ENCODE assay signal across 28 cellular contexts in the genomic region with DNA sequence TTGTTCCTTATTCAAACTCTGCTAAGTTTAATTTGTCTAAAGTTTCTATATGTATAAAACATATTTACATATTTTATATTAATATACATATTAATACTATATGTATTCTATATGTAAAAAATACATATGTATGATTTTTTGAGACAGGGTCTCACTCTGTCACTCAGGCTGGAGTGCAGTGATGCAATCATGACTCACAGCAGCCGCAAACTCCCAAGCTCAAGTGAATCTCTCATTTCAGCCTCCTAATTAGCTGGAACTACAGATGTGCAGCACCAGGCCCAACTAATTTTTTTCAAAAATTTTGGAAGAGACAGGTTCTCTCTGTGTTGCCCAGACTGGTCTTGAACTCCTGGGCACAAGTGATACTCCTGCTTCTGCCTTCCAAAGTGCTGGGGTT.
DNase-seq lines count a peak whose midpoint lies in the region; ATAC-seq and TF ChIP-seq lines count a peak whose summit lies in the region.
"Had no signal": no experiment of that assay in that cellular context is flagged by ENCODE, and none has a peak within 500 bp of the region (broad histone marks: within the 10 kb centered on the region; RNA-seq: fewer than 3 reads in every experiment).

No MANE protein-coding gene starts in this region.

- H3K4me3 ChIP-seq in brain microvascular endothelial cell (ENCODE audit: low read depth, low read length) (no peak overlapping the region), transverse colon (no peak overlapping the region), testis (no peak overlapping the region)
- H3K4me3 ChIP-seq: body of pancreas, coronary artery, heart right ventricle, mucosa of descending colon, neural progenitor cell, Peyer's patch, spleen had no signal

- H3K27me3 ChIP-seq in brain microvascular endothelial cell (replicated peaks) (no peaks in the 10 kb centered on the region), transverse colon (no peaks in the 10 kb centered on the region), testis (no peaks in the 10 kb centered on the region)
- H3K27me3 ChIP-seq: body of pancreas, heart right ventricle, neural progenitor cell, Peyer's patch, spleen had no signal

- H3K27ac ChIP-seq in brain microvascular endothelial cell = no peak overlapping the region
- no peak overlapping the region for H3K27ac ChIP-seq in transverse colon
- no peak overlapping the region for H3K27ac ChIP-seq in testis
- H3K27ac ChIP-seq: 22Rv1, body of pancreas, coronary artery, heart right ventricle, neural progenitor cell, Peyer's patch, spleen had no signal

- no peak for TF ChIP-seq CTCF in brain microvascular endothelial cell (IDR thresholded peaks at IDR 0.05; ENCODE audit: low read depth, low read length, missing control alignments)
- TF ChIP-seq CTCF in transverse colon (IDR thresholded peaks at IDR 0.05) = no peak
- no peak for TF ChIP-seq CTCF in testis (IDR thresholded peaks at IDR 0.05)

- no peak for TF ChIP-seq POLR2A in transverse colon (IDR thresholded peaks at IDR 0.05)
- TF ChIP-seq POLR2A in testis (IDR thresholded peaks at IDR 0.05) = no peak

- no peaks in the 10 kb centered on the region for H3K4me1 ChIP-seq in transverse colon
- no peaks in the 10 kb centered on the region for H3K4me1 ChIP-seq in testis
- H3K4me1 ChIP-seq: body of pancreas, heart right ventricle, neural progenitor cell, Peyer's patch, spleen had no signal

- H3K36me3 ChIP-seq in brain microvascular endothelial cell (replicated peaks) = no peaks in the 10 kb centered on the region
- no peaks in the 10 kb centered on the region for H3K36me3 ChIP-seq in transverse colon
- no peaks in the 10 kb centered on the region for H3K36me3 ChIP-seq in testis (ENCODE audit: low read depth, missing control alignments)
- H3K36me3 ChIP-seq: heart right ventricle, neural progenitor cell, Peyer's patch, spleen had no signal

- H3K9me3 ChIP-seq in transverse colon (no peaks in the 10 kb centered on the region), testis (no peaks in the 10 kb centered on the region)
- H3K9me3 ChIP-seq: body of pancreas, heart right ventricle, mucosa of descending colon, Peyer's patch, SK-N-SH had no signal

- in situ Hi-C loops in brain microvascular endothelial cell (cut with HindIII; ENCODE audit: low pct_ligation_motif_present, low sequenced_read_pairs) (no loop called here), transverse colon (cut with MboI; ENCODE audit: low pct_ligation_motif_present in 1 of 4, low pct_unique_long_range_greater_than_20kb in 1 of 4, low sequenced_read_pairs in 3 of 4) (no loop called here)

- no peak for TF ChIP-seq EP300 in transverse colon (IDR thresholded peaks at IDR 0.05; ENCODE audit: low read depth)

- DNase-seq in DMS53 (lab: John Stamatoyannopoulos, UW) = peak; percentile 3
- DNase-seq in DMS53 treated with DMSO at 0.1 percent for 48 hours (lab: John Stamatoyannopoulos, UW; ENCODE audit: unreplicated experiment) = no peak
- DNase-seq in RKO (ENCODE audit: low spot score) = peak; percentile 52
- DNase-seq in brain microvascular endothelial cell = peak; percentile 13
- DNase-seq in renal cortical epithelial cell (ENCODE audit: low read depth) = peak; percentile 32
- DNase-seq in transverse colon = no peak
- DNase-seq in testis = no peak
- DNase-seq: activated CD4-positive, CD25-positive, alpha-beta regulatory T cell; activated CD8-positive, alpha-beta memory T cell treated with anti-CD3 and anti-CD28 coated beads for 24 hours; activated T-cell treated with anti-CD3 and anti-CD28 coated beads, Interleukin-2, amount 50 U/mL, for 48 hours; body of pancreas; DND-41; endodermal cell; H9; heart right ventricle; mucosa of descending colon; NCI-H1436 treated with DMSO at 0.1 percent for 48 hours; Peyer's patch; SK-N-SH; spleen; stimulated activated CD4-positive, alpha-beta T cell treated with anti-CD3 and anti-CD28 coated beads, Interleukin-4, amount 100 ng/mL, for 24 hours; stimulated activated naive CD8-positive, alpha-beta T cell treated with anti-CD3 and anti-CD28 coated beads, Interleukin-15, amount 100 ng/mL, for 72 hours; trophoblast cell had no signal

- ATAC-seq in HG02840 (IDR thresholded peaks at IDR 0.05; ENCODE audit: low FRiP score, unreplicated experiment) = no peak
- ATAC-seq: activated naive CD4-positive, alpha-beta T cell treated with anti-CD3 and anti-CD28 coated beads, Interleukin-2, amount 50 U/mL, for 72 hours; body of pancreas; heart right ventricle; mucosa of descending colon; stimulated activated naive CD8-positive, alpha-beta T cell treated with anti-CD3 and anti-CD28 coated beads, Interleukin-15, amount 100 ng/mL, for 72 hours had no signal

- WGBS in transverse colon (ENCODE audit: low coverage in 1 of 2), 2 donors = 97 to 100% methylated on average over 1 of the region's 1 CpG
- 92 to 98% methylated on average over 1 of the region's 1 CpG for WGBS in testis, 2 donors

- intact Hi-C loops in transverse colon (cut with DNase I; ENCODE audit: low total_unique reads) (no loop called here), testis (cut with DNase I; ENCODE audit: low total_unique reads) (no loop called here)

Comparison
In these comparisons a context has a peak if more than half of its experiments do, and no peak if none do; other contexts are left out.
1. DNase-seq: peak in DMS53 (single experiment), RKO (single experiment), brain microvascular endothelial cell (single experiment) and renal cortical epithelial cell (single experiment); none in DMS53 treated with DMSO at 0.1 percent for 48 hours (single experiment), transverse colon (single experiment) and testis (single experiment).